20 cellular contexts compared by ENCODE assay signal in the genomic region with DNA sequence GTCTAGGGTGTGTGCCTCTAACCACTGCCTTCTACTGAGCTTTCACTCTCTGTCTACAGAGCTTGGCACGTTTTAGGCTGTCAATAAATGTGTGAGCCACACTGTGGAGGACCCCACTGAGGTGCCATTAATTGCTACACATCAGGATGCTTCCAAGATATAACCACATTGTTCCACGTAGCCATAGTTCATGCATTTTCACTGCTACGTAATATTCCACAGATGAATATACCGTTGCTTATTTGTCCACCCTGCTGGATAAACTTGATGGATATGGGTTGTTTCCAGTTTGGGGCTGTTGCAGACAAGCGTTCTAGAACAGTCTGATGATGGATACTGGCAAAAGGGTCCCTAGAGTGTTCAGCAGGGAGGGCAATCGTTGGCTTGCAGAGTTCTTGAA.
"Had no signal": no experiment of that assay in that cellular context is flagged by ENCODE, and none has a peak within 500 bp of the region (broad histone marks: within the 10 kb centered on the region; RNA-seq: fewer than 3 reads in every experiment).

No MANE protein-coding gene starts in this region.

- FAIRE-seq: islet of Langerhans, pancreas had no signal

- ATAC-seq: naive thymus-derived CD4-positive, alpha-beta T cell had no signal

- H3K4me3 ChIP-seq: coronary artery, heart right ventricle, pancreas, right lobe of liver, spleen, stomach, suprapubic skin, tibial artery, upper lobe of left lung, uterus had no signal

- H3K36me3 ChIP-seq: uterus had no signal

- H3K27me3 Mint-ChIP-seq: naive thymus-derived CD4-positive, alpha-beta T cell; progenitor cell of endocrine pancreas had no signal

- H3K27me3 ChIP-seq: heart right ventricle, pancreas, right lobe of liver, spleen, stomach, suprapubic skin, tibial artery, upper lobe of left lung, uterus had no signal

- H3K4me1 ChIP-seq: pancreas, right lobe of liver, spleen, suprapubic skin, tibial artery, upper lobe of left lung, uterus had no signal

- H3K27ac Mint-ChIP-seq: naive thymus-derived CD4-positive, alpha-beta T cell had no signal

- H3K9me3 ChIP-seq: heart right ventricle, pancreas, right lobe of liver, spleen, stomach, suprapubic skin, tibial artery, upper lobe of left lung, uterus had no signal

- H3K27ac ChIP-seq: coronary artery, pancreas, right lobe of liver, spleen, suprapubic skin, tibial artery, upper lobe of left lung had no signal

- H3K9me3 Mint-ChIP-seq: naive thymus-derived CD4-positive, alpha-beta T cell had no signal

- DNase-seq: effector CD8-positive, alpha-beta T cell; foreskin melanocyte; kidney glomerular epithelial cell; naive thymus-derived CD4-positive, alpha-beta T cell; pancreas; right lobe of liver; spleen; stimulated activated CD4-positive, alpha-beta T cell treated with anti-CD3 and anti-CD28 coated beads, Interleukin-15, amount 100 ng/mL, for 24 hours; stimulated activated CD4-positive, alpha-beta T cell treated with anti-CD3 and anti-CD28 coated beads, Interleukin-1b, Interleukin-23, amount 100 ng/mL, for 48 hours; stimulated activated CD4-positive, alpha-beta T cell treated with anti-CD3 and anti-CD28 coated beads, Interleukin-4, amount 100 ng/mL, for 24 hours; stimulated activated naive CD4-positive, alpha-beta T cell; tibial artery; upper lobe of left lung had no signal

- H3K4me3 Mint-ChIP-seq: naive thymus-derived CD4-positive, alpha-beta T cell had no signal
